ENCODE assay signal across 8 cellular contexts in the genomic region with DNA sequence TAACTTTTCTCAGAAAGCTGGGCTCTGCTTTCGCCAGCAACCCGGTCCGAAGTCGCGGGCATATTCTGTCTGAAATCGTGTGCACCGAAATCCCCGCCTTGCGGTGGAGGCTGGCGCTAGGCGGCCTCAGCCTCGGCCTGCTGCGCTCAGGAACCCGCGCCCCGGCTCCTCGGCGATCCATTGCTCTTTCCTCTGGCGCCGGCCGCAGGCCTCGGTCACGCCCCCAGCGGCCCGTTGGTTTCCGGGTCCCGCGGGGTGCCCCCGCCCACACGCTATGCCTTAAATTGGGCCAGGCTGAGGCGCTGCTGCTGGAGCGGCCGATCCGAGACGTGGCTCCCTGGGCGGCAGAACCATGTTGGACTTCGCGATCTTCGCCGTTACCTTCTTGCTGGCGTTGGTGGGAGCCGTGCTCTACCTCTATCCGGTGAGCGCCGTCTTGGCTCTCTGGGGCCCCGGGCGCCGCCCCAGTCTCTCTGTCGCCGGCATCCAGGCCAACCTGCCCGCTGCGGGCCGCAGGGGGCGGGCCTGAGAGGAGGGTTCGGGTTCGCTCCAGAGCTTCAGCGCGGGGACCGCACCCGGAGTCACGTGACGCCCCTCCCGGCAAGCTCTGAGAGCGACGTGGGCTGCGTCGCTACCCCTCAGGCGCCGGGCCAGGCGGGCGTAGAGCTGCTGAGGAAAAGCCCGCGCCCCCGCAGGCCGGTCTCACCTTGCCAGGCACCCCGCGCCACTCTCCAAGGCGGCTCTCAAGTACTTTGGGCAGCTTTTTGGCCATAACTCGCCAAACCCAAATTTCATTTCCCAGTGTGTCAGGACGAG. TPM values are rescaled to one million over a fixed set of nuclear protein-coding genes. Genes with fewer than 3 reads are reported as not detected.
DNase-seq lines count a peak whose midpoint lies in the region; ATAC-seq, FAIRE-seq and TF ChIP-seq lines count a peak whose summit lies in the region.

A gene with protein sequence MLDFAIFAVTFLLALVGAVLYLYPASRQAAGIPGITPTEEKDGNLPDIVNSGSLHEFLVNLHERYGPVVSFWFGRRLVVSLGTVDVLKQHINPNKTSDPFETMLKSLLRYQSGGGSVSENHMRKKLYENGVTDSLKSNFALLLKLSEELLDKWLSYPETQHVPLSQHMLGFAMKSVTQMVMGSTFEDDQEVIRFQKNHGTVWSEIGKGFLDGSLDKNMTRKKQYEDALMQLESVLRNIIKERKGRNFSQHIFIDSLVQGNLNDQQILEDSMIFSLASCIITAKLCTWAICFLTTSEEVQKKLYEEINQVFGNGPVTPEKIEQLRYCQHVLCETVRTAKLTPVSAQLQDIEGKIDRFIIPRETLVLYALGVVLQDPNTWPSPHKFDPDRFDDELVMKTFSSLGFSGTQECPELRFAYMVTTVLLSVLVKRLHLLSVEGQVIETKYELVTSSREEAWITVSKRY (plus strand): TSS at position 308 of the 816 bp plus-strand sequence. CDS start 45 bp downstream, at position 353.

- peak; percentile 96 for FAIRE-seq in GM12891 (lab: Jason Lieb, UNC)

- 0 to 1% (median 0%) methylated on average over 77 to 80 of the region's 80 CpGs for WGBS in adipose tissue, 3 donors
- WGBS in heart right ventricle, 2 donors: 0% methylated on average over 80 of the region's 80 CpGs

- H3K27ac ChIP-seq in adipose tissue (ENCODE audit: low read depth, low read length): peak within 1 kb of the TSS; percentile 58
- H3K27ac ChIP-seq in heart right ventricle: peak within 1 kb of the TSS; percentile 67 to 98 (median 96)
- H3K27ac ChIP-seq in upper lobe of right lung: peak within 1 kb of the TSS; percentile 98

- intact Hi-C loops in heart right ventricle (cut with DNase I): loop anchor here in 4 of 10 donors (2.0 to 10.0 kb wide), 4 partner anchors 88 to 576 kb away; a partner anchor contains a TSS
- intact Hi-C loops in posterior vena cava (cut with DNase I): no loop called here
- intact Hi-C loops in upper lobe of right lung (cut with DNase I): loop anchor here (10.0 kb wide), 1 partner anchor 416 kb away; no protein-coding TSS in a partner anchor

- ATAC-seq in HG02840 (IDR thresholded peaks at IDR 0.05; ENCODE audit: low FRiP score, unreplicated experiment): peak; percentile 92
- ATAC-seq in heart right ventricle: peak; percentile 97 to 99 (median 98)
- ATAC-seq in upper lobe of right lung: peak; percentile 98

- H3K4me3 ChIP-seq in heart right ventricle (peak within 1 kb of the TSS; percentile 51 to 95 (median 77)), upper lobe of right lung (peak within 1 kb of the TSS; percentile 82)

- H3K9me3 ChIP-seq in heart right ventricle (no peaks in the 10 kb centered on the region), upper lobe of right lung (no peaks in the 10 kb centered on the region)

- TF ChIP-seq POLR2A in GM12891 (IDR thresholded peaks at IDR 0.05; ENCODE audit: low read depth, low read length): peak; percentile 96

- peaks cover 0 to 30% (median 0%) of the 10 kb centered on the region in 9 donors for H3K36me3 ChIP-seq in heart right ventricle
- H3K36me3 ChIP-seq in upper lobe of right lung: peaks cover 19% of the 10 kb centered on the region

- DNase-seq in GM12891 (ENCODE audit: insufficient read length, low spot score) (peak; percentile 87), NCI-H1436 (lab: John Stamatoyannopoulos, UW) (peak; percentile 94), T follicular helper cell (ENCODE audit: low read depth) (peak; percentile 94), heart right ventricle (peak; percentile 96 to 97), posterior vena cava (ENCODE audit: low spot score) (peak; percentile 99), upper lobe of right lung (peak; percentile 99)

- H3K4me1 ChIP-seq in heart right ventricle (peaks cover 0 to 27% (median 16%) of the 10 kb centered on the region in 9 donors), upper lobe of right lung (peaks cover 12% of the 10 kb centered on the region)

- peak in 7 of 9 donors; percentile 24 to 63 (median 48) for TF ChIP-seq CTCF in heart right ventricle (IDR thresholded peaks at IDR 0.05)
- TF ChIP-seq CTCF in upper lobe of right lung (IDR thresholded peaks at IDR 0.05): peak; percentile 31

- H3K27me3 ChIP-seq in heart right ventricle (no peaks in the 10 kb centered on the region), upper lobe of right lung (no peaks in the 10 kb centered on the region)

TF ChIP-seq in GM12891, 5 proteins besides CTCF, POLR2A, EP300 and RAD21:
- TF ChIP-seq POLR2AphosphoS5 (IDR thresholded peaks at IDR 0.05; ENCODE audit: low read depth, low read length): peak; percentile 96
- peak; percentile 48; the same call in 1 of the 2 replicates for TF ChIP-seq POU2F2 (IDR thresholded peaks at IDR 0.05; ENCODE audit: low read depth, low read length)
- no peak for TF ChIP-seq SPI1 (IDR thresholded peaks at IDR 0.05; ENCODE audit: low read depth, low read length)
- peak; percentile 50 for TF ChIP-seq TAF1 (IDR thresholded peaks at IDR 0.05; ENCODE audit: low read depth, low read length)
- peak; percentile 69 for TF ChIP-seq PAX5 (IDR thresholded peaks at IDR 0.05; ENCODE audit: insufficient read depth, low read length, severe bottlenecking)

RNA-seq across cellular contexts. Expression of the gene that starts here (rescaled TPM):
- 3.1 TPM for polyA plus RNA-seq in GM12891 (2012; ENCODE audit: low read depth, missing spikeins)
- polyA plus RNA-seq in adipose tissue (10 to 100 TPM in 1 of 3 donors, 1 to 10 TPM in 2; 8.4 to 15.4 (median 9.0) TPM), heart right ventricle (1 to 10 TPM; 5.1 to 7.9 TPM)
- total RNA-seq in heart right ventricle (10 to 100 TPM in 7 of 10 donors, 1 to 10 TPM in 3; 8.9 to 15.4 (median 10.9) TPM), posterior vena cava (10 to 100 TPM; 24.8 to 29.6 TPM), upper lobe of right lung (35.0 TPM)

Comparison
In these comparisons a context has a peak if more than half of its experiments do, and no peak if none do; other contexts are left out.
1. Peak in every context shown above with its lines: DNase-seq, ATAC-seq, H3K4me3 ChIP-seq and H3K27ac ChIP-seq.